8 cellular contexts compared by ENCODE assay signal in genomic region chr3:192571197-192571791, GRCh38.
DNase-seq lines count a peak whose midpoint lies in the region; ATAC-seq and TF ChIP-seq lines count a peak whose summit lies in the region.

No MANE protein-coding gene starts in this region.

- H3K4me3 Mint-ChIP-seq in Caco-2 (ENCODE audit: unreplicated experiment), result peak overlapping the region; percentile 59
- peak overlapping the region; percentile 65 for H3K4me3 Mint-ChIP-seq in activated T-helper 1 cell treated with anti-CD3 and anti-CD28 coated beads, Interleukin-12 subunit alpha, Interleukin-12 subunit beta, Interleukin-2, Interleukin-4 antibody, amounts not matched to agents 30 ng/mL and 10 ng/mL and 1 ng/mL, durations not matched to agents 14 hours and 24 hours and 36 hours

- H3K4me1 ChIP-seq in Caco-2 (no peaks in the 10 kb centered on the region; the same call in 1 of the 2 replicates), sigmoid colon (peaks cover 0 to 7% (median 5%) of the 10 kb centered on the region in 4 donors)

- no peak overlapping the region for H3K27ac Mint-ChIP-seq in Caco-2 (ENCODE audit: unreplicated experiment)
- peak overlapping the region; percentile 35 for H3K27ac Mint-ChIP-seq in activated T-helper 1 cell treated with anti-CD3 and anti-CD28 coated beads, Interleukin-12 subunit alpha, Interleukin-12 subunit beta, Interleukin-2, Interleukin-4 antibody, amounts not matched to agents 30 ng/mL and 10 ng/mL and 1 ng/mL, durations not matched to agents 14 hours and 24 hours and 36 hours

- CTCF ChIA-PET in Caco-2 (lab: Charles Lee), result interaction anchor here (1.1 kb wide), 1 partner anchor 242 kb away, joined by 3 read pairs; no protein-coding TSS in a partner anchor

- no peak for TF ChIP-seq CTCF in Caco-2 (IDR thresholded peaks at IDR 0.05; ENCODE audit: insufficient read depth in 1 of 2, low read depth in 1 of 2, low read length in 1 of 2, severe bottlenecking in 1 of 2, unreplicated experiment in 1 of 2)
- TF ChIP-seq CTCF in sigmoid colon (IDR thresholded peaks at IDR 0.05), result no peak

- no peak for TF ChIP-seq EP300 in sigmoid colon (IDR thresholded peaks at IDR 0.05)

- no peaks in the 10 kb centered on the region for H3K27me3 ChIP-seq in Caco-2 (replicated peaks; ENCODE audit: control insufficient read depth, insufficient read depth, low read length)
- H3K27me3 ChIP-seq in MG63, result peaks cover 7% of the 10 kb centered on the region; the same call in 1 of the 2 replicates
- H3K27me3 ChIP-seq in sigmoid colon, result no peaks in the 10 kb centered on the region

- H3K4me3 ChIP-seq in Caco-2 (ENCODE audit: low read depth, low read length) (0 out of 2 replicates have a peak overlapping the region, but pooled peaks have one; percentile 14), MG63 (peak overlapping the region; percentile 37), sigmoid colon (peak overlapping the region; percentile 16 to 51 (median 42))

- no peak for DNase-seq in Caco-2
- DNase-seq in MG63, result peak; percentile 75
- DNase-seq in activated T-helper 1 cell treated with anti-CD3 and anti-CD28 coated beads, Interleukin-12 subunit alpha, Interleukin-12 subunit beta, Interleukin-2, Interleukin-4 antibody, amounts not matched to agents 30 ng/mL and 10 ng/mL and 1 ng/mL, durations not matched to agents 14 hours and 24 hours and 36 hours (ENCODE audit: low spot score), result no peak
- DNase-seq in Right ventricle myocardium inferior (ENCODE audit: missing footprints), result peak; percentile 70
- peak; percentile 70 for DNase-seq in sigmoid colon
- DNase-seq in GM19240 (ENCODE audit: insufficient read length, low spot score), result no peak

- H3K9me3 ChIP-seq in Caco-2, result no peaks in the 10 kb centered on the region
- no peaks in the 10 kb centered on the region for H3K9me3 ChIP-seq in MG63
- no peaks in the 10 kb centered on the region for H3K9me3 ChIP-seq in sigmoid colon

- no peaks in the 10 kb centered on the region for H3K36me3 Mint-ChIP-seq in Caco-2 (ENCODE audit: insufficient read depth, unreplicated experiment)
- H3K36me3 Mint-ChIP-seq in activated T-helper 1 cell treated with anti-CD3 and anti-CD28 coated beads, Interleukin-12 subunit alpha, Interleukin-12 subunit beta, Interleukin-2, Interleukin-4 antibody, amounts not matched to agents 30 ng/mL and 10 ng/mL and 1 ng/mL, durations not matched to agents 14 hours and 24 hours and 36 hours (ENCODE audit: low read depth), result no peaks in the 10 kb centered on the region

- H3K36me3 ChIP-seq in Caco-2 (ENCODE audit: control insufficient read depth, insufficient read depth, low read length) (no peaks in the 10 kb centered on the region), MG63 (no peaks in the 10 kb centered on the region), sigmoid colon (no peaks in the 10 kb centered on the region)

- POLR2A ChIA-PET in Caco-2 (lab: Charles Lee), result no interaction called here

- BruUV-seq in Caco-2 (replicated peaks; lab: Mats Ljungman, UMichigan), result no TSS peak

- H3K27me3 Mint-ChIP-seq in Caco-2 (ENCODE audit: insufficient read depth, unreplicated experiment), result peaks cover 11% of the 10 kb centered on the region
- peaks cover 23% of the 10 kb centered on the region for H3K27me3 Mint-ChIP-seq in activated T-helper 1 cell treated with anti-CD3 and anti-CD28 coated beads, Interleukin-12 subunit alpha, Interleukin-12 subunit beta, Interleukin-2, Interleukin-4 antibody, amounts not matched to agents 30 ng/mL and 10 ng/mL and 1 ng/mL, durations not matched to agents 14 hours and 24 hours and 36 hours (ENCODE audit: insufficient read depth)

- 35 to 40% methylated on average over 26 of the region's 26 CpGs for WGBS in sigmoid colon, 2 donors

- ATAC-seq in Right ventricle myocardium inferior (peak; percentile 69), HG03571 (IDR thresholded peaks at IDR 0.05; ENCODE audit: unreplicated experiment) (no peak), HG03354 (IDR thresholded peaks at IDR 0.05; ENCODE audit: poor library complexity, severe bottlenecking, unreplicated experiment) (no peak)

- H3K9me3 Mint-ChIP-seq in Caco-2 (ENCODE audit: unreplicated experiment), result no peaks in the 10 kb centered on the region
- H3K9me3 Mint-ChIP-seq in activated T-helper 1 cell treated with anti-CD3 and anti-CD28 coated beads, Interleukin-12 subunit alpha, Interleukin-12 subunit beta, Interleukin-2, Interleukin-4 antibody, amounts not matched to agents 30 ng/mL and 10 ng/mL and 1 ng/mL, durations not matched to agents 14 hours and 24 hours and 36 hours, result peaks cover 2% of the 10 kb centered on the region

- TF ChIP-seq POLR2A in sigmoid colon (IDR thresholded peaks at IDR 0.05), result no peak

- intact Hi-C loops in Caco-2 (cut with micrococcal nuclease; ENCODE audit: unreplicated experiment), result no loop called here
- intact Hi-C loops in activated T-helper 1 cell treated with anti-CD3 and anti-CD28 coated beads, Interleukin-12 subunit alpha, Interleukin-12 subunit beta, Interleukin-2, Interleukin-4 antibody, amounts not matched to agents 30 ng/mL and 10 ng/mL and 1 ng/mL, durations not matched to agents 14 hours and 24 hours and 36 hours (cut with micrococcal nuclease), result no loop called here
- intact Hi-C loops in Right ventricle myocardium inferior (cut with DNase I), result loop anchor here (2.0 kb wide), 2 partner anchors 66 to 156 kb away; partner anchors contain the start of gene FGF12
- intact Hi-C loops in sigmoid colon (cut with DNase I), result loop anchor here (2.0 kb wide), 1 partner anchor 232 kb away; no protein-coding TSS in a partner anchor

- peak overlapping the region in 3 of 4 donors; percentile 8 to 32 (median 31) for H3K27ac ChIP-seq in sigmoid colon

- H3K4me1 Mint-ChIP-seq in Caco-2 (ENCODE audit: low read depth, unreplicated experiment), result no peaks in the 10 kb centered on the region
- peaks cover 9% of the 10 kb centered on the region for H3K4me1 Mint-ChIP-seq in activated T-helper 1 cell treated with anti-CD3 and anti-CD28 coated beads, Interleukin-12 subunit alpha, Interleukin-12 subunit beta, Interleukin-2, Interleukin-4 antibody, amounts not matched to agents 30 ng/mL and 10 ng/mL and 1 ng/mL, durations not matched to agents 14 hours and 24 hours and 36 hours (ENCODE audit: low read depth)

Comparison
In these comparisons a context has a peak if more than half of its experiments do, and no peak if none do; other contexts are left out.
1. DNase-seq: peak in MG63 (single experiment), Right ventricle myocardium inferior (single experiment) and sigmoid colon (single experiment); none in Caco-2 (0 of 2), activated T-helper 1 cell treated with anti-CD3 and anti-CD28 coated beads, Interleukin-12 subunit alpha, Interleukin-12 subunit beta, Interleukin-2, Interleukin-4 antibody, amounts not matched to agents 30 ng/mL and 10 ng/mL and 1 ng/mL, durations not matched to agents 14 hours and 24 hours and 36 hours (single experiment) and GM19240 (single experiment).
2. intact Hi-C loops: an anchor here in Right ventricle myocardium inferior (2.0 kb wide) and sigmoid colon (2.0 kb wide); none called in Caco-2 and activated T-helper 1 cell treated with anti-CD3 and anti-CD28 coated beads, Interleukin-12 subunit alpha, Interleukin-12 subunit beta, Interleukin-2, Interleukin-4 antibody, amounts not matched to agents 30 ng/mL and 10 ng/mL and 1 ng/mL, durations not matched to agents 14 hours and 24 hours and 36 hours.
3. Peak in every context shown above with its lines, with median percentiles within 50 percentile points of each other: H3K4me3 ChIP-seq.